In genomic region chr7:137454169-137455166, GRCh38 we compare ENCODE assay signal across 9 cellular contexts.
A peak's percentile ranks its signal among the peaks of the same experiment; 100 is the strongest.
DNase-seq lines count a peak whose midpoint lies in the region; ATAC-seq, FAIRE-seq and TF ChIP-seq lines count a peak whose summit lies in the region.
"Had no signal": no experiment of that assay in that cellular context is flagged by ENCODE, and none has a peak within 500 bp of the region (broad histone marks: within the 10 kb centered on the region; RNA-seq: fewer than 3 reads in every experiment).

No MANE protein-coding gene starts in this region.

- peak overlapping the region; percentile 5 for H3K27ac ChIP-seq in astrocyte (ENCODE audit: low read depth, low read length)

- DNase-seq in activated CD8-positive, alpha-beta T cell treated with anti-CD3 and anti-CD28 coated beads for 36 hours = no peak
- no peak for DNase-seq in activated CD8-positive, alpha-beta T cell treated with anti-CD3 and anti-CD28 coated beads, Interleukin-2, amount 10 ng/mL, durations not matched to agents 7 days and 5 days
- peak; percentile 77 for DNase-seq in NCI-H2107 treated with DMSO at 0.1 percent for 48 hours (lab: John Stamatoyannopoulos, UW; ENCODE audit: unreplicated experiment)
- peak; percentile 73 for DNase-seq in astrocyte (ENCODE audit: low read depth)
- peak; percentile 41 for DNase-seq in iPS-NIHi7 (ENCODE audit: extremely low spot score)
- DNase-seq in superior temporal gyrus (ENCODE audit: extremely low spot score) = peak; percentile 93
- DNase-seq in activated CD4-positive, alpha-beta T cell treated with anti-CD3 and anti-CD28 coated beads for 1 hour = no peak

- H3K4me2 ChIP-seq in astrocyte (ENCODE audit: low read length) = peak overlapping the region; percentile 0

- no peak overlapping the region for H3K4me3 Mint-ChIP-seq in activated CD8-positive, alpha-beta T cell treated with anti-CD3 and anti-CD28 coated beads for 36 hours
- H3K4me3 Mint-ChIP-seq in activated CD8-positive, alpha-beta T cell treated with anti-CD3 and anti-CD28 coated beads, Interleukin-2, amount 10 ng/mL, durations not matched to agents 7 days and 5 days = no peak overlapping the region
- no peak overlapping the region for H3K4me3 Mint-ChIP-seq in astrocyte (ENCODE audit: unreplicated experiment)
- H3K4me3 Mint-ChIP-seq: dendritic cell treated with granulocyte-macrophage colony-stimulating factor and Interleukin-4, amounts not matched to agents 40 ng/mL and 50 ng/mL, for 4 days had no signal

- no peaks in the 10 kb centered on the region for H3K79me2 ChIP-seq in astrocyte (ENCODE audit: insufficient read depth, low read length)

- CTCF ChIA-PET in activated CD8-positive, alpha-beta T cell treated with anti-CD3 and anti-CD28 coated beads for 36 hours (lab: Charles Lee) = interaction anchor here (0.6 to 1.4 kb wide), 9 partner anchors 10 to 1049 kb away, joined by 3 to 5 read pairs (median 3); no protein-coding TSS in a partner anchor
- CTCF ChIA-PET in activated CD8-positive, alpha-beta T cell treated with anti-CD3 and anti-CD28 coated beads, Interleukin-2, amount 10 ng/mL, durations not matched to agents 7 days and 5 days (lab: Charles Lee) = interaction anchor here (1.1 to 1.3 kb wide), 3 partner anchors 9 to 65 kb away, joined by 3 to 5 read pairs (median 4); no protein-coding TSS in a partner anchor

- no peaks in the 10 kb centered on the region for H3K4me1 Mint-ChIP-seq in activated CD8-positive, alpha-beta T cell treated with anti-CD3 and anti-CD28 coated beads for 36 hours (ENCODE audit: low read depth)
- H3K4me1 Mint-ChIP-seq in activated CD8-positive, alpha-beta T cell treated with anti-CD3 and anti-CD28 coated beads, Interleukin-2, amount 10 ng/mL, durations not matched to agents 7 days and 5 days (ENCODE audit: low read depth) = no peaks in the 10 kb centered on the region
- H3K4me1 Mint-ChIP-seq in astrocyte (ENCODE audit: low read depth, unreplicated experiment) = peaks cover 6% of the 10 kb centered on the region

- H3K9ac ChIP-seq in astrocyte (ENCODE audit: low read length) = peak overlapping the region; percentile 32

- peak overlapping the region; percentile 21 for H2AFZ ChIP-seq in astrocyte (ENCODE audit: low read depth, low read length)

- no peaks in the 10 kb centered on the region for H3K9me3 Mint-ChIP-seq in activated CD8-positive, alpha-beta T cell treated with anti-CD3 and anti-CD28 coated beads for 36 hours
- H3K9me3 Mint-ChIP-seq in activated CD8-positive, alpha-beta T cell treated with anti-CD3 and anti-CD28 coated beads, Interleukin-2, amount 10 ng/mL, durations not matched to agents 7 days and 5 days (ENCODE audit: insufficient read depth) = no peaks in the 10 kb centered on the region
- H3K9me3 Mint-ChIP-seq in astrocyte (ENCODE audit: unreplicated experiment) = peaks cover 2% of the 10 kb centered on the region
- H3K9me3 Mint-ChIP-seq: dendritic cell treated with granulocyte-macrophage colony-stimulating factor and Interleukin-4, amounts not matched to agents 40 ng/mL and 50 ng/mL, for 4 days had no signal

- no peaks in the 10 kb centered on the region for H4K20me1 ChIP-seq in astrocyte (ENCODE audit: insufficient read depth, low read length)

- peak; percentile 82 for TF ChIP-seq CTCF in activated CD8-positive, alpha-beta T cell treated with anti-CD3 and anti-CD28 coated beads for 36 hours (IDR thresholded peaks at IDR 0.05)
- TF ChIP-seq CTCF in astrocyte (IDR thresholded peaks at IDR 0.05; ENCODE audit: insufficient read depth, low read depth, low read length) = peak; percentile 71

- POLR2A ChIA-PET in activated CD8-positive, alpha-beta T cell treated with anti-CD3 and anti-CD28 coated beads for 36 hours (lab: Charles Lee) = no interaction called here
- POLR2A ChIA-PET in activated CD8-positive, alpha-beta T cell treated with anti-CD3 and anti-CD28 coated beads, Interleukin-2, amount 10 ng/mL, durations not matched to agents 7 days and 5 days (lab: Charles Lee) = no interaction called here

- ATAC-seq in activated CD8-positive, alpha-beta T cell treated with anti-CD3 and anti-CD28 coated beads for 36 hours = no peak
- no peak for ATAC-seq in activated CD8-positive, alpha-beta T cell treated with anti-CD3 and anti-CD28 coated beads, Interleukin-2, amount 10 ng/mL, durations not matched to agents 7 days and 5 days
- ATAC-seq in HG02973 (IDR thresholded peaks at IDR 0.05; ENCODE audit: unreplicated experiment) = peak; percentile 68

- no peaks in the 10 kb centered on the region for H3K9me3 ChIP-seq in astrocyte (ENCODE audit: insufficient read depth, low read depth, low read length)

- no peak overlapping the region for H3K27ac Mint-ChIP-seq in activated CD8-positive, alpha-beta T cell treated with anti-CD3 and anti-CD28 coated beads for 36 hours
- no peak overlapping the region for H3K27ac Mint-ChIP-seq in activated CD8-positive, alpha-beta T cell treated with anti-CD3 and anti-CD28 coated beads, Interleukin-2, amount 10 ng/mL, durations not matched to agents 7 days and 5 days
- peak overlapping the region; percentile 47 for H3K27ac Mint-ChIP-seq in astrocyte (ENCODE audit: unreplicated experiment)
- H3K27ac Mint-ChIP-seq: dendritic cell treated with granulocyte-macrophage colony-stimulating factor and Interleukin-4, amounts not matched to agents 40 ng/mL and 50 ng/mL, for 4 days had no signal

- H3K4me1 ChIP-seq in astrocyte (ENCODE audit: insufficient read depth, low read length) = peaks cover 4% of the 10 kb centered on the region

- no peaks in the 10 kb centered on the region for H3K36me3 ChIP-seq in astrocyte (ENCODE audit: insufficient read depth, low read length)

- H3K27me3 ChIP-seq in astrocyte (ENCODE audit: insufficient read depth, low read length) = no peaks in the 10 kb centered on the region

- H3K27me3 Mint-ChIP-seq in activated CD8-positive, alpha-beta T cell treated with anti-CD3 and anti-CD28 coated beads for 36 hours = peaks cover 2% of the 10 kb centered on the region
- no peaks in the 10 kb centered on the region for H3K27me3 Mint-ChIP-seq in activated CD8-positive, alpha-beta T cell treated with anti-CD3 and anti-CD28 coated beads, Interleukin-2, amount 10 ng/mL, durations not matched to agents 7 days and 5 days (ENCODE audit: low read depth)
- no peaks in the 10 kb centered on the region for H3K27me3 Mint-ChIP-seq in astrocyte (ENCODE audit: low read depth, unreplicated experiment)
- H3K27me3 Mint-ChIP-seq: dendritic cell treated with granulocyte-macrophage colony-stimulating factor and Interleukin-4, amounts not matched to agents 40 ng/mL and 50 ng/mL, for 4 days had no signal

- intact Hi-C loops in activated CD8-positive, alpha-beta T cell treated with anti-CD3 and anti-CD28 coated beads for 36 hours (cut with micrococcal nuclease) = no loop called here

- H3K4me3 ChIP-seq in astrocyte (ENCODE audit: insufficient read depth, low read depth, low read length) = no peak overlapping the region

- no peaks in the 10 kb centered on the region for H3K36me3 Mint-ChIP-seq in activated CD8-positive, alpha-beta T cell treated with anti-CD3 and anti-CD28 coated beads for 36 hours (ENCODE audit: low read depth)
- H3K36me3 Mint-ChIP-seq in activated CD8-positive, alpha-beta T cell treated with anti-CD3 and anti-CD28 coated beads, Interleukin-2, amount 10 ng/mL, durations not matched to agents 7 days and 5 days (ENCODE audit: low read depth) = no peaks in the 10 kb centered on the region
- H3K36me3 Mint-ChIP-seq in astrocyte (ENCODE audit: low read depth, unreplicated experiment) = no peaks in the 10 kb centered on the region

- FAIRE-seq in astrocyte (lab: Jason Lieb, UNC) = peak; percentile 70

Comparison
In these comparisons a context has a peak if more than half of its experiments do, and no peak if none do; other contexts are left out.
1. DNase-seq: peak in NCI-H2107 treated with DMSO at 0.1 percent for 48 hours (single experiment), astrocyte (single experiment), iPS-NIHi7 (single experiment) and superior temporal gyrus (single experiment); none in activated CD8-positive, alpha-beta T cell treated with anti-CD3 and anti-CD28 coated beads for 36 hours (single experiment), activated CD8-positive, alpha-beta T cell treated with anti-CD3 and anti-CD28 coated beads, Interleukin-2, amount 10 ng/mL, durations not matched to agents 7 days and 5 days (single experiment) and activated CD4-positive, alpha-beta T cell treated with anti-CD3 and anti-CD28 coated beads for 1 hour (single experiment).